12 cellular contexts compared by ENCODE assay signal in genomic region chr2:66587216-66587615, GRCh38.
A peak's percentile ranks its signal among the peaks of the same experiment; 100 is the strongest.
DNase-seq lines count a peak whose midpoint lies in the region; ATAC-seq and TF ChIP-seq lines count a peak whose summit lies in the region.
"Had no signal": no experiment of that assay in that cellular context is flagged by ENCODE, and none has a peak within 500 bp of the region (broad histone marks: within the 10 kb centered on the region; RNA-seq: fewer than 3 reads in every experiment).

No MANE protein-coding gene starts in this region.

- intact Hi-C loops in CD4-positive, alpha-beta T cell (cut with DNase I, micrococcal nuclease): no loop called here

- ATAC-seq in SK-N-SH treated with all-trans-retinoic acid at 6 μM for 48 hours (peak; percentile 57), left lobe of liver (peak; percentile 79), GM21528 (IDR thresholded peaks at IDR 0.05; ENCODE audit: low FRiP score, unreplicated experiment) (no peak)
- ATAC-seq in CD4-positive, alpha-beta T cell (ENCODE audit: poor library complexity): no peak
- ATAC-seq: gastrocnemius medialis had no signal

- H3K27me3 Mint-ChIP-seq in CD4-positive, alpha-beta T cell: peaks cover 8% of the 10 kb centered on the region

- DNase-seq in COLO829 (ENCODE audit: low spot score): peak; percentile 15
- DNase-seq in HT-29 (ENCODE audit: low spot score): peak; percentile 67
- DNase-seq in left lobe of liver (ENCODE audit: low spot score): no peak
- no peak for DNase-seq in SIG-M5 treated with dmso at 0.1 percent for 504 hours (lab: John Stamatoyannopoulos, UW; ENCODE audit: unreplicated experiment)
- no peak for DNase-seq in NCI-H1105 treated with DMSO at 0.1 percent for 48 hours (lab: John Stamatoyannopoulos, UW)
- no peak for DNase-seq in CD4-positive, alpha-beta T cell
- DNase-seq: activated CD4-positive, CD25-positive, alpha-beta regulatory T cell treated with anti-CD3 and anti-CD28 coated beads, Interleukin-2, amount 50 U/mL, for 72 hours; anterior cingulate cortex; gastrocnemius medialis; naive B cell had no signal

- TF ChIP-seq CTCF in CD4-positive, alpha-beta T cell (IDR thresholded peaks at IDR 0.05): no peak

- peaks cover 5% of the 10 kb centered on the region for H3K9me3 Mint-ChIP-seq in CD4-positive, alpha-beta T cell

- no peak overlapping the region for H3K27ac Mint-ChIP-seq in CD4-positive, alpha-beta T cell
- H3K27ac Mint-ChIP-seq: naive B cell had no signal

- H3K4me1 Mint-ChIP-seq in CD4-positive, alpha-beta T cell (ENCODE audit: low read depth): no peaks in the 10 kb centered on the region
- H3K4me1 Mint-ChIP-seq: naive B cell had no signal

- CTCF ChIA-PET in CD4-positive, alpha-beta T cell (lab: Charles Lee): no interaction called here

- peaks cover 20% of the 10 kb centered on the region for H3K27me3 ChIP-seq in CD4-positive, alpha-beta T cell (ENCODE audit: control insufficient read depth, insufficient read depth, low read length)

- no peak overlapping the region for H3K27ac ChIP-seq in CD4-positive, alpha-beta T cell (ENCODE audit: low read depth, low read length)
- H3K27ac ChIP-seq: gastrocnemius medialis had no signal

- H3K36me3 Mint-ChIP-seq in CD4-positive, alpha-beta T cell (ENCODE audit: low read depth): no peaks in the 10 kb centered on the region
- H3K36me3 Mint-ChIP-seq: naive B cell had no signal

- POLR2A ChIA-PET in CD4-positive, alpha-beta T cell (lab: Charles Lee): no interaction called here

- no peak overlapping the region for H3K4me3 Mint-ChIP-seq in CD4-positive, alpha-beta T cell
- H3K4me3 Mint-ChIP-seq: naive B cell had no signal

- no peaks in the 10 kb centered on the region for H3K9me3 ChIP-seq in CD4-positive, alpha-beta T cell (ENCODE audit: control insufficient read depth, low read length)
- H3K9me3 ChIP-seq: gastrocnemius medialis had no signal

TF ChIP-seq in SK-N-SH treated with all-trans-retinoic acid at 6 μM for 48 hours, 23 proteins besides CTCF, POLR2A, EP300 and RAD21:
- TF ChIP-seq TSHZ2 (CRISPR knock-in tag; IDR thresholded peaks at IDR 0.05) (no peak), ISL1 (CRISPR knock-in tag; IDR thresholded peaks at IDR 0.05) (no peak), ZFP30 (CRISPR knock-in tag; IDR thresholded peaks at IDR 0.05) (no peak), ESRRG (CRISPR knock-in tag; IDR thresholded peaks at IDR 0.05) (no peak), PPARA (CRISPR knock-in tag; IDR thresholded peaks at IDR 0.05; ENCODE audit: borderline replicate concordance) (no peak), ARNTL (CRISPR knock-in tag; IDR thresholded peaks at IDR 0.05; ENCODE audit: borderline replicate concordance, low read depth) (no peak), ZFP3 (CRISPR knock-in tag; IDR thresholded peaks at IDR 0.05) (no peak), ZNF565 (CRISPR knock-in tag; conservative IDR thresholded peaks at IDR 0.05; ENCODE audit: low read depth) (no peak), CSDC2 (CRISPR knock-in tag; IDR thresholded peaks at IDR 0.05) (no peak), TCF4 (CRISPR knock-in tag; IDR thresholded peaks at IDR 0.05; ENCODE audit: borderline replicate concordance) (no peak), OSR1 (CRISPR knock-in tag; IDR thresholded peaks at IDR 0.05) (no peak), ZNF8 (CRISPR knock-in tag; IDR thresholded peaks at IDR 0.05) (no peak)
TF ChIP-seq in SK-N-SH treated with all-trans-retinoic acid at 6 μM for 48 hours: peak in this region for 0.

Comparison
In these comparisons a context has a peak if more than half of its experiments do, and no peak if none do; other contexts are left out.
1. DNase-seq: peak in COLO829 (single experiment) and HT-29 (single experiment); none in left lobe of liver (single experiment), SIG-M5 treated with dmso at 0.1 percent for 504 hours (single experiment), NCI-H1105 treated with DMSO at 0.1 percent for 48 hours (single experiment) and CD4-positive, alpha-beta T cell (0 of 10).
2. ATAC-seq: peak in SK-N-SH treated with all-trans-retinoic acid at 6 μM for 48 hours (single experiment) and left lobe of liver (single experiment); none in CD4-positive, alpha-beta T cell (single experiment) and GM21528 (single experiment).